In genomic region chr15:49032601-49033145, GRCh38 we compare ENCODE assay signal across 16 cellular contexts. TPM values are rescaled to one million over a fixed set of nuclear protein-coding genes. Genes with fewer than 3 reads are reported as not detected.
A peak's percentile ranks its signal among the peaks of the same experiment; 100 is the strongest.
DNase-seq lines count a peak whose midpoint lies in the region; ATAC-seq, FAIRE-seq and TF ChIP-seq lines count a peak whose summit lies in the region.
"Had no signal": no experiment of that assay in that cellular context is flagged by ENCODE, and none has a peak within 500 bp of the region (broad histone marks: within the 10 kb centered on the region; RNA-seq: fewer than 3 reads in every experiment).

No MANE protein-coding gene starts in this region.

- H3K4me1 ChIP-seq in HepG2 (ENCODE audit: insufficient read depth, low read length) (peaks cover 42% of the 10 kb centered on the region), right lobe of liver (no peaks in the 10 kb centered on the region), mesenchymal stem cell (ENCODE audit: control insufficient read depth, insufficient read depth, low read depth, low read length) (peaks cover 3% of the 10 kb centered on the region), GM23248 (ENCODE audit: insufficient read depth) (peaks cover 18% of the 10 kb centered on the region)
- H3K4me1 ChIP-seq: BLaER1 had no signal

- H3K4me3 ChIP-seq in HepG2 (replicated peaks in 1 of 3; ENCODE audit: insufficient read depth in 1 of 3, low read depth in 2 of 3, low read length in 3 of 3) (no peak overlapping the region), right lobe of liver (no peak overlapping the region), mesenchymal stem cell (ENCODE audit: insufficient read depth in 1 of 2, low read depth in 1 of 2, low read length in 2 of 2) (no peak overlapping the region), GM23248 (no peak overlapping the region)
- H3K4me3 ChIP-seq: BLaER1 had no signal

- no peak for TF ChIP-seq POLR2A in HepG2 (IDR thresholded peaks at IDR 0.05; ENCODE audit: insufficient read depth in 1 of 2, low read depth in 2 of 2, low read length in 2 of 2)
- no peak for TF ChIP-seq POLR2A in right lobe of liver (IDR thresholded peaks at IDR 0.05)

- no peaks in the 10 kb centered on the region for H4K20me1 ChIP-seq in HepG2 (ENCODE audit: insufficient read depth, low read length)
- no peaks in the 10 kb centered on the region; the same call in 1 of the 2 replicates for H4K20me1 ChIP-seq in GM23248 (ENCODE audit: insufficient read depth)

- no peaks in the 10 kb centered on the region for H3K27me3 ChIP-seq in HepG2 (ENCODE audit: control insufficient read depth in 1 of 2, insufficient read depth in 2 of 2, low read length in 2 of 2)
- H3K27me3 ChIP-seq in right lobe of liver = no peaks in the 10 kb centered on the region
- no peaks in the 10 kb centered on the region for H3K27me3 ChIP-seq in mesenchymal stem cell (ENCODE audit: control insufficient read depth in 1 of 2, insufficient read depth in 1 of 2, low read length in 2 of 2)
- H3K27me3 ChIP-seq in GM23248 (replicated peaks; ENCODE audit: insufficient read depth) = no peaks in the 10 kb centered on the region
- H3K27me3 ChIP-seq: BLaER1 had no signal

- H3K4ac ChIP-seq in mesenchymal stem cell (ENCODE audit: low read depth in 1 of 2, low read length in 2 of 2) = no peak overlapping the region

- H3K36me3 ChIP-seq in HepG2 (replicated peaks in 1 of 2; ENCODE audit: control insufficient read depth in 1 of 2, insufficient read depth in 2 of 2, low read length in 2 of 2) (peaks cover 1 to 26% of the 10 kb centered on the region in 2 experiments; a peak in 4 of 5 replicates), right lobe of liver (peaks cover 0 to 17% (median 0%) of the 10 kb centered on the region in 4 donors), mesenchymal stem cell (ENCODE audit: control insufficient read depth in 1 of 2, insufficient read depth in 2 of 2, low read depth in 1 of 2, low read length in 2 of 2) (peaks cover 13 to 79% of the 10 kb centered on the region in 2 experiments), GM23248 (ENCODE audit: low read depth) (peaks cover 54% of the 10 kb centered on the region)

- TF ChIP-seq CTCF in HepG2 (CRISPR knock-in tag; IDR thresholded peaks at IDR 0.05) (no peak), right lobe of liver (IDR thresholded peaks at IDR 0.05) (no peak)

- H3K9me2 ChIP-seq in GM23248 (ENCODE audit: insufficient read depth) = no peaks in the 10 kb centered on the region

- no peak for TF ChIP-seq RAD21 in HepG2 (CRISPR knock-in tag; IDR thresholded peaks at IDR 0.05)

- H3F3A ChIP-seq in GM23248 (ENCODE audit: insufficient read depth) = peaks cover 12% of the 10 kb centered on the region; the same call in 1 of the 2 replicates

- no peak overlapping the region for H2BK12ac ChIP-seq in mesenchymal stem cell (ENCODE audit: low read length in 2 of 2)

- in situ Hi-C loops in HepG2 (cut with HindIII; ENCODE audit: extremely low pct_ligation_motif_present, low pct_unique_long_range_greater_than_20kb) = no loop called here
- in situ Hi-C loops in GM23248 (cut with MboI) = no loop called here

- peak overlapping the region; percentile 33 for H3K27ac ChIP-seq in HepG2 (ENCODE audit: extremely low read length, insufficient read depth, low read length)
- no peak overlapping the region for H3K27ac ChIP-seq in right lobe of liver
- H3K27ac ChIP-seq in mesenchymal stem cell (ENCODE audit: low read length, poor library complexity, severe bottlenecking) = peak overlapping the region; percentile 60
- H3K27ac ChIP-seq in GM23248 = no peak overlapping the region
- H3K27ac ChIP-seq: BLaER1 had no signal

- H3K9ac ChIP-seq in HepG2 (ENCODE audit: insufficient read depth, low read depth, low read length) (no peak overlapping the region), mesenchymal stem cell (ENCODE audit: low read length) (no peak overlapping the region), GM23248 (no peak overlapping the region)
- H3K9ac ChIP-seq: BLaER1 had no signal

- no TSS peak for BruUV-seq in HepG2 (replicated peaks; lab: Mats Ljungman, UMichigan)

- H3K4me2 ChIP-seq in HepG2 (ENCODE audit: low read depth, low read length) (no peak overlapping the region), mesenchymal stem cell (ENCODE audit: low read length, poor library complexity, severe bottlenecking) (no peak overlapping the region), GM23248 (ENCODE audit: unreplicated experiment) (no peak overlapping the region)
- H3K4me2 ChIP-seq: BLaER1 had no signal

- no peak overlapping the region for H2BK5ac ChIP-seq in mesenchymal stem cell (ENCODE audit: low read depth, low read length, poor library complexity, severe bottlenecking)

- CTCF ChIA-PET in HepG2 (lab: Yijun Ruan, JAX; ENCODE audit: low intra/inter-chr PET ratio, low total read pairs) = no interaction called here

- no peak overlapping the region for H4K91ac ChIP-seq in mesenchymal stem cell (ENCODE audit: low read length)

- H3K9me3 ChIP-seq in HepG2 (ENCODE audit: low read length) = no peaks in the 10 kb centered on the region
- no peaks in the 10 kb centered on the region for H3K9me3 ChIP-seq in right lobe of liver
- no peaks in the 10 kb centered on the region for H3K9me3 ChIP-seq in mesenchymal stem cell (ENCODE audit: control insufficient read depth, low read length)
- H3K9me3 ChIP-seq in GM23248 (ENCODE audit: low read depth) = no peaks in the 10 kb centered on the region
- H3K9me3 ChIP-seq: BLaER1, Caco-2 had no signal

- H2BK15ac ChIP-seq in mesenchymal stem cell (ENCODE audit: low read depth, poor library complexity, severe bottlenecking) = no peak overlapping the region

- no peak overlapping the region for H2AK5ac ChIP-seq in mesenchymal stem cell (ENCODE audit: low read length, severe bottlenecking)

- no peak overlapping the region for H4K8ac ChIP-seq in mesenchymal stem cell (ENCODE audit: low read length)

- DNase-seq in HepG2 (ENCODE audit: low spot score) (no peak), right lobe of liver (no peak), astrocyte of the hippocampus (ENCODE audit: low read depth, low spot score) (peak; percentile 10), mesenchymal stem cell (no peak), GM23248 (no peak), NOMO-1 treated with dmso at 0.1 percent for 144 hours (lab: John Stamatoyannopoulos, UW; ENCODE audit: unreplicated experiment) (no peak)
- DNase-seq: 8988T; AML-193; Caco-2; CD8-positive, alpha-beta memory T cell; DND-41; GDM1 had no signal

- POLR2A ChIA-PET in HepG2 (lab: Yijun Ruan, JAX) = no interaction called here

- H3K18ac ChIP-seq in mesenchymal stem cell (ENCODE audit: low read depth in 1 of 2, low read length in 2 of 2) = no peak overlapping the region

- H3K79me2 ChIP-seq in HepG2 (ENCODE audit: insufficient read depth, low read length) = peaks cover 5% of the 10 kb centered on the region
- peaks cover 97% of the 10 kb centered on the region for H3K79me2 ChIP-seq in GM23248 (ENCODE audit: insufficient read depth)

- FAIRE-seq in HepG2 (lab: Jason Lieb, UNC) = no peak
- FAIRE-seq: H54, HTR-8/SVneo had no signal

- no peak overlapping the region for H3K23ac ChIP-seq in mesenchymal stem cell (ENCODE audit: low read length in 2 of 2)

- no peak overlapping the region for H2BK120ac ChIP-seq in mesenchymal stem cell (ENCODE audit: low read depth, low read length)

- ATAC-seq in HepG2 (no peak), right lobe of liver (no peak), HG03378 (IDR thresholded peaks at IDR 0.05; ENCODE audit: unreplicated experiment) (no peak)

- intact Hi-C loops in HepG2 (cut with micrococcal nuclease; ENCODE audit: unreplicated experiment) = no loop called here
- intact Hi-C loops in right lobe of liver (cut with DNase I) = no loop called here

- H3K79me1 ChIP-seq in mesenchymal stem cell (replicated peaks; ENCODE audit: low read length, poor library complexity, severe bottlenecking) = peaks cover 21% of the 10 kb centered on the region

- no peak overlapping the region for H3K14ac ChIP-seq in mesenchymal stem cell (ENCODE audit: low read length in 2 of 2)

- H2AFZ ChIP-seq in HepG2 (ENCODE audit: low read length) = no peak overlapping the region
- H2AFZ ChIP-seq in mesenchymal stem cell (ENCODE audit: low read depth, low read length) = no peak overlapping the region
- H2AFZ ChIP-seq in GM23248 = no peak overlapping the region

- 97% methylated on average over 5 of the region's 5 CpGs for WGBS in HepG2 (ENCODE audit: low lambda C conversion rate)
- WGBS in right lobe of liver (ENCODE audit: insufficient coverage, low coverage, low lambda C conversion rate, missing lambda C conversion rate) = 92% methylated on average over 5 of the region's 5 CpGs
- WGBS in mesenchymal stem cell = 98% methylated on average over 4 of the region's 5 CpGs
- WGBS in GM23248 (ENCODE audit: low coverage in 1 of 2, low lambda C conversion rate in 2 of 2, missing lambda C conversion rate in 2 of 2), 2 experiments = 90 to 94% methylated on average over 5 of the region's 5 CpGs

- TF ChIP-seq EP300 in HepG2 (IDR thresholded peaks at IDR 0.05; ENCODE audit: low read depth in 2 of 2, low read length in 2 of 2) (no peak), HepG2 (CRISPR knock-in tag; IDR thresholded peaks at IDR 0.05; ENCODE audit: borderline replicate concordance) (no peak)

RNA-seq across cellular contexts. Expression of gene SECISBP2L, which starts 13.6 kb away (rescaled TPM):
- total RNA-seq in HepG2 (2016; rRNA removed; fragmentation: Illumina TruSeq; extraction: Trizol) = 15.6 and 21.1 TPM in 2 replicates
- total RNA-seq in HepG2 (2016; cell fraction: cytosol; rRNA removed; fragmentation: Illumina TruSeq; extraction: Trizol; ENCODE audit: low read depth) = 3.0 and 3.6 TPM in 2 replicates
- 14.2 and 18.8 TPM in 2 replicates for total RNA-seq in HepG2 (2016; cell fraction: insoluble cytoplasmic fraction; rRNA removed; fragmentation: Illumina TruSeq; extraction: Trizol)
- total RNA-seq in HepG2 (2016; cell fraction: membrane; rRNA removed; fragmentation: Illumina TruSeq; extraction: Trizol) = 5.3 and 6.5 TPM in 2 replicates
- total RNA-seq in HepG2 (2016; cell fraction: nucleus; rRNA removed; fragmentation: Illumina TruSeq; extraction: Trizol) = 21.4 and 27.4 TPM in 2 replicates
- 11.7 and 13.9 TPM in 2 replicates for polyA plus RNA-seq in HepG2 (2011; rRNA removed)
- 4.4 and 5.3 TPM in 2 replicates for polyA plus RNA-seq in HepG2 (2011; cell fraction: cytosol; rRNA removed)
- 9.7 and 11.1 TPM in 2 replicates for polyA plus RNA-seq in HepG2 (2011; cell fraction: nucleus; rRNA removed)
- 9.0 and 10.0 TPM in 2 replicates for polyA plus RNA-seq in HepG2 (2012)
- polyA plus RNA-seq in HepG2 (2016; cell fraction: cytosol; fragmentation: Illumina TruSeq; extraction: Trizol; ENCODE audit: low read depth) = 0.22 and 0.29 TPM in 2 replicates
- 11.1 and 11.6 TPM in 2 replicates for polyA plus RNA-seq in HepG2 (2016; cell fraction: insoluble cytoplasmic fraction; fragmentation: Illumina TruSeq; extraction: Trizol; ENCODE audit: low read depth)
- 0.93 and 1.1 TPM in 2 replicates for polyA plus RNA-seq in HepG2 (2016; cell fraction: membrane; fragmentation: Illumina TruSeq; extraction: Trizol; ENCODE audit: low read depth)
- polyA plus RNA-seq in HepG2 (2016; cell fraction: nucleus; fragmentation: Illumina TruSeq; extraction: Trizol; ENCODE audit: insufficient read depth, low read depth) = 12.7 and 15.4 TPM in 2 replicates
- 32.4 and 44.9 TPM in 2 replicates for polyA minus RNA-seq in HepG2 (2011; rRNA and poly(A)+ RNA removed; ENCODE audit: low replicate concordance)
- 9.4 and 12.2 TPM in 2 replicates for polyA minus RNA-seq in HepG2 (2011; cell fraction: cytosol; rRNA and poly(A)+ RNA removed)
- 47.6 and 55.4 TPM in 2 replicates for polyA minus RNA-seq in HepG2 (2011; cell fraction: nucleus; rRNA and poly(A)+ RNA removed)
- total RNA-seq in right lobe of liver = 10 to 100 TPM; 13.5 to 24.6 (median 19.5) TPM
- polyA plus RNA-seq in mesenchymal stem cell (2013, experiment 1 of 2) = 21.1 TPM
- polyA plus RNA-seq in mesenchymal stem cell (2013, experiment 2 of 2) = 17.6 TPM
- 26.8 and 26.9 TPM in 2 replicates for total RNA-seq in GM23248 (2014; rRNA removed; shearing (Covaris generic))
- 28.4 and 29.8 TPM in 2 replicates for polyA plus RNA-seq in GM23248 (2016; fragmentation: Nextera tagmentation; extraction: Ambion mirVana)

Comparison
In these comparisons a context has a peak if more than half of its experiments do, and no peak if none do; other contexts are left out.
1. H3K27ac ChIP-seq: peak in HepG2 (single experiment) and mesenchymal stem cell (single experiment); none in right lobe of liver (0 of 3) and GM23248 (single experiment).